Comparison of ENCODE assay signal across 31 cellular contexts in the genomic region with DNA sequence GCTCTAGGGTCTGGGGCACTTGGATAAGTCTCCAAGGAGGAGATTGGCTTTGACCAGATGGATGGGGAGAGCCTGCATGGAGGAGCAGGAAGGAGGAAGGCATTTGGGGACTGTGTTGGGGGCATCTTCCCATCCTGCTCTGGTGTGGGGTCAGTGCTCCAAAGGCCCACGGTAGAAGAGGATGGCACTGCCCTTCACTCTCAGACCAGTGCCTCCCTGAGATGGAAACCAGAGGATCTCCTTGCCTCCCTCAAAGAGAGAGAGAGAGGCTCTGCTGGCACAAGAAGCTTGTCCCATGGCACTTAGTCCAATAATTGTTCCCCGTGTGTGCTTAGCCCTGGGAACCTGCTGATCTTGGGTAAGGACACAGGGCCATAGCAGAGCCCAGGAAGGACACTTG. TPM values are rescaled to one million over a fixed set of nuclear protein-coding genes. Genes with fewer than 3 reads are reported as not detected.
"Had no signal": no experiment of that assay in that cellular context is flagged by ENCODE, and none has a peak within 500 bp of the region (broad histone marks: within the 10 kb centered on the region; RNA-seq: fewer than 3 reads in every experiment).

No MANE protein-coding gene starts in this region.

- ATAC-seq: activated CD4-positive, CD25-positive, alpha-beta regulatory T cell treated with anti-CD3 and anti-CD28 coated beads, Interleukin-2, amount 50 U/mL, for 24 hours; activated naive CD4-positive, alpha-beta T cell treated with anti-CD3 and anti-CD28 coated beads, Interleukin-2, amount 50 U/mL, for 72 hours; pancreas had no signal

- H3K27ac ChIP-seq: epithelial cell of prostate, esophagus squamous epithelium, left ventricle myocardium inferior, pancreas, prostate gland, thoracic aorta, uterus, VCaP had no signal

- H3K36me3 Mint-ChIP-seq: activated naive CD4-positive, alpha-beta T cell treated with anti-CD3 and anti-CD28 coated beads, Interleukin-2, amount 50 U/mL, for 72 hours had no signal

- H3K9ac ChIP-seq: SK-N-SH had no signal

- H3K9me3 Mint-ChIP-seq: activated naive CD4-positive, alpha-beta T cell treated with anti-CD3 and anti-CD28 coated beads, Interleukin-2, amount 50 U/mL, for 72 hours; central memory CD8-positive, alpha-beta T cell; dendritic cell treated with granulocyte-macrophage colony-stimulating factor and Interleukin-4, amounts not matched to agents 40 ng/mL and 50 ng/mL, for 4 days; T-helper 1 cell treated with Interleukin-12 subunit alpha and Interleukin-12 subunit beta and Interleukin-4 antibody, amounts not matched to agents 30 μg/mL and 1 μg/mL, for 36 hours had no signal

- H3K4me2 ChIP-seq: SK-N-SH, smooth muscle cell had no signal

- H3K27me3 ChIP-seq: esophagus squamous epithelium, pancreas, uterus had no signal

- H3K4me3 Mint-ChIP-seq: central memory CD8-positive, alpha-beta T cell; dendritic cell treated with granulocyte-macrophage colony-stimulating factor and Interleukin-4, amounts not matched to agents 40 ng/mL and 50 ng/mL, for 4 days; nephron; T-helper 1 cell treated with Interleukin-12 subunit alpha and Interleukin-12 subunit beta and Interleukin-4 antibody, amounts not matched to agents 30 μg/mL and 1 μg/mL, for 36 hours had no signal

- H3K4me3 ChIP-seq: esophagus squamous epithelium, left ventricle myocardium inferior, pancreas, prostate gland, smooth muscle cell, thoracic aorta, uterus had no signal

- H3K36me3 ChIP-seq: esophagus squamous epithelium, left ventricle myocardium inferior, pancreas, prostate gland, thoracic aorta, uterus had no signal

- DNase-seq: activated CD4-positive, alpha-beta T cell treated with anti-CD3 and anti-CD28 coated beads, Interleukin-2, amount 50 U/mL, for 1 hour; activated naive CD4-positive, alpha-beta T cell; anterior cingulate cortex; effector CD4-positive, alpha-beta T cell; esophagus squamous epithelium; foreskin melanocyte; left ventricle myocardium inferior; nucleus accumbens; retina; SK-N-SH; stimulated activated naive CD4-positive, alpha-beta T cell treated with Interleukin-2 at 50 U/mL for 16 hours; SW 1271; T-helper 9 cell; trophoblast cell; uterus had no signal

- H3K27ac Mint-ChIP-seq: dendritic cell treated with granulocyte-macrophage colony-stimulating factor and Interleukin-4, amounts not matched to agents 40 ng/mL and 50 ng/mL, for 4 days; nephron; T-helper 1 cell treated with Interleukin-12 subunit alpha and Interleukin-12 subunit beta and Interleukin-4 antibody, amounts not matched to agents 30 μg/mL and 1 μg/mL, for 36 hours had no signal

- H3K9me3 ChIP-seq: esophagus squamous epithelium, pancreas, prostate gland, SK-N-SH, thoracic aorta, uterus had no signal

- H3K4me1 ChIP-seq: prostate gland had no signal

RNA-seq across cellular contexts. Expression of gene GNAT2, which starts 21.9 kb away (rescaled TPM):
- total RNA-seq: esophagus squamous epithelium, left ventricle myocardium inferior, mesenteric fat pad, mucosa of gallbladder, prostate gland, smooth muscle cell, thoracic aorta, uterus had no signal
- polyA plus RNA-seq: smooth muscle cell had no signal

RNA-seq across cellular contexts. Expression of gene GSTM1, which starts 46.3 kb away (rescaled TPM):
- total RNA-seq: activated CD8-positive, alpha-beta memory T cell treated with anti-CD3 and anti-CD28 coated beads for 36 hours; left ventricle myocardium inferior; lung microvascular endothelial cell; mesenteric fat pad; prostate gland; thoracic aorta had no signal
- polyA plus RNA-seq: SK-N-SH had no signal
